8 cellular contexts compared by ENCODE assay signal in genomic region chr20:60262967-60263603, GRCh38.
DNase-seq lines count a peak whose midpoint lies in the region; ATAC-seq and TF ChIP-seq lines count a peak whose summit lies in the region.

No MANE protein-coding gene starts in this region.

- intact Hi-C loops in MCF 10A (cut with micrococcal nuclease): loop anchor here (1.0 to 10.0 kb wide), 5 partner anchors 38 to 316 kb away; no protein-coding TSS in a partner anchor
- intact Hi-C loops in breast epithelium (cut with DNase I; ENCODE audit: low total_unique reads): no loop called here
- intact Hi-C loops in PC-9 (cut with micrococcal nuclease; ENCODE audit: unreplicated experiment): loop anchor here (1.0 kb wide), 2 partner anchors 206 to 314 kb away; no protein-coding TSS in a partner anchor

- no peaks in the 10 kb centered on the region for H3K27me3 ChIP-seq in breast epithelium
- H3K27me3 ChIP-seq in PC-9 (ENCODE audit: insufficient read depth, low read depth): peaks cover 89% of the 10 kb centered on the region

- TF ChIP-seq CTCF in MCF 10A (IDR thresholded peaks at IDR 0.05; ENCODE audit: unreplicated experiment) (peak; percentile 84), breast epithelium (IDR thresholded peaks at IDR 0.05) (peak in 1 of 3 donors; percentile 24), PC-9 (conservative IDR thresholded peaks at IDR 0.05) (peak; percentile 79)

- POLR2A ChIA-PET in MCF 10A (lab: Yijun Ruan, JAX) (no interaction called here), PC-9 (lab: Charles Lee; ENCODE audit: unreplicated experiment) (no interaction called here)

- H3K27me3 Mint-ChIP-seq in MCF 10A (ENCODE audit: insufficient read depth, unreplicated experiment): peaks cover 39% of the 10 kb centered on the region
- H3K27me3 Mint-ChIP-seq in activated T-helper 17 cell treated with anti-CD3 and anti-CD28 coated beads, Interleukin-2, amount 50 U/mL, for 72 hours: no peaks in the 10 kb centered on the region

- no peak overlapping the region for H3K4me3 Mint-ChIP-seq in MCF 10A (ENCODE audit: unreplicated experiment)
- H3K4me3 Mint-ChIP-seq in activated T-helper 17 cell treated with anti-CD3 and anti-CD28 coated beads, Interleukin-2, amount 50 U/mL, for 72 hours: no peak overlapping the region

- no peaks in the 10 kb centered on the region for H3K36me3 ChIP-seq in breast epithelium
- no peaks in the 10 kb centered on the region for H3K36me3 ChIP-seq in PC-9 (ENCODE audit: low read depth)

- CTCF ChIA-PET in MCF 10A (lab: Yijun Ruan, JAX) (interaction anchor here (0.6 to 7.5 kb wide), 42 partner anchors 8 to 1574 kb away, joined by 3 to 108 read pairs (median 4); no protein-coding TSS in a partner anchor), PC-9 (lab: Charles Lee) (no interaction called here)

- H3K4me1 Mint-ChIP-seq in MCF 10A (ENCODE audit: insufficient read depth, unreplicated experiment): no peaks in the 10 kb centered on the region
- no peaks in the 10 kb centered on the region for H3K4me1 Mint-ChIP-seq in activated T-helper 17 cell treated with anti-CD3 and anti-CD28 coated beads, Interleukin-2, amount 50 U/mL, for 72 hours

- no peak overlapping the region for H3K27ac Mint-ChIP-seq in MCF 10A (ENCODE audit: low read depth, unreplicated experiment)
- H3K27ac Mint-ChIP-seq in activated T-helper 17 cell treated with anti-CD3 and anti-CD28 coated beads, Interleukin-2, amount 50 U/mL, for 72 hours: no peak overlapping the region

- no peak overlapping the region for H3K27ac ChIP-seq in breast epithelium
- no peak overlapping the region for H3K27ac ChIP-seq in PC-9

- H4K20me1 ChIP-seq in PC-9 (ENCODE audit: insufficient read depth): peaks cover 3% of the 10 kb centered on the region; the same call in 1 of the 2 replicates

- DNase-seq in MCF 10A (ENCODE audit: unreplicated experiment): peak; percentile 72
- DNase-seq in breast epithelium (ENCODE audit: low spot score in 2 of 2): no peak
- DNase-seq in PC-9: peak in 1 of 2 experiments; percentile 16
- DNase-seq in islet precursor cell: peak; percentile 74
- peak; percentile 17 to 23 for DNase-seq in stimulated activated CD8-positive, alpha-beta memory T cell treated with anti-CD3 and anti-CD28 coated beads, Interleukin-2, amount 100 ng/mL, for 1 hour (ENCODE audit: low read depth in 2 of 2)
- DNase-seq in NCI-H1436 (lab: John Stamatoyannopoulos, UW): no peak

- H3K4me3 ChIP-seq in breast epithelium: no peak overlapping the region
- H3K4me3 ChIP-seq in PC-9: no peak overlapping the region

- no peaks in the 10 kb centered on the region for H3K9me3 Mint-ChIP-seq in MCF 10A (ENCODE audit: unreplicated experiment)
- no peaks in the 10 kb centered on the region for H3K9me3 Mint-ChIP-seq in activated T-helper 17 cell treated with anti-CD3 and anti-CD28 coated beads, Interleukin-2, amount 50 U/mL, for 72 hours

- H3F3A ChIP-seq in PC-9 (ENCODE audit: insufficient read depth, low read depth): no peaks in the 10 kb centered on the region

- ATAC-seq in activated T-helper 17 cell treated with anti-CD3 and anti-CD28 coated beads, Interleukin-2, amount 50 U/mL, for 72 hours (replicated peaks): peak; percentile 49
- ATAC-seq in GM21390 (IDR thresholded peaks at IDR 0.05; ENCODE audit: unreplicated experiment): no peak

- no peaks in the 10 kb centered on the region for H3K4me1 ChIP-seq in breast epithelium
- no peaks in the 10 kb centered on the region for H3K4me1 ChIP-seq in PC-9 (replicated peaks; ENCODE audit: insufficient read depth)

- H2AFZ ChIP-seq in PC-9: no peak overlapping the region

- BruUV-seq in MCF 10A (replicated peaks; lab: Mats Ljungman, UMichigan) (no TSS peak), PC-9 (replicated peaks; lab: Mats Ljungman, UMichigan) (no TSS peak)

- TF ChIP-seq POLR2A in breast epithelium (IDR thresholded peaks at IDR 0.05): no peak

- H3K9me2 ChIP-seq in PC-9 (ENCODE audit: insufficient read depth): no peaks in the 10 kb centered on the region

- no peaks in the 10 kb centered on the region for H3K79me2 ChIP-seq in PC-9 (ENCODE audit: low read depth)

- H3K36me3 Mint-ChIP-seq in MCF 10A (ENCODE audit: insufficient read depth, unreplicated experiment): no peaks in the 10 kb centered on the region
- H3K36me3 Mint-ChIP-seq in activated T-helper 17 cell treated with anti-CD3 and anti-CD28 coated beads, Interleukin-2, amount 50 U/mL, for 72 hours (ENCODE audit: low read depth): no peaks in the 10 kb centered on the region

- H3K9me3 ChIP-seq in breast epithelium (no peaks in the 10 kb centered on the region), PC-9 (ENCODE audit: insufficient read depth, low read depth) (no peaks in the 10 kb centered on the region)

- H3K4me2 ChIP-seq in PC-9: no peak overlapping the region

Comparison
In these comparisons a context has a peak if more than half of its experiments do, and no peak if none do; other contexts are left out.
1. DNase-seq: peak in MCF 10A (single experiment), islet precursor cell (single experiment) and stimulated activated CD8-positive, alpha-beta memory T cell treated with anti-CD3 and anti-CD28 coated beads, Interleukin-2, amount 100 ng/mL, for 1 hour (2 of 2); none in breast epithelium (0 of 2) and NCI-H1436 (single experiment).